Comparison of ENCODE assay signal across 21 cellular contexts in genomic region chr2:62795341-62795740, GRCh38.
"Had no signal": no experiment of that assay in that cellular context is flagged by ENCODE, and none has a peak within 500 bp of the region (broad histone marks: within the 10 kb centered on the region; RNA-seq: fewer than 3 reads in every experiment).

No MANE protein-coding gene starts in this region.

- H3K27me3 Mint-ChIP-seq: activated CD4-positive, alpha-beta T cell treated with anti-CD3 and anti-CD28 coated beads, Interleukin-2, amount 10 ng/mL, durations not matched to agents 7 days and 5 days; activated naive CD4-positive, alpha-beta T cell treated with anti-CD3 and anti-CD28 coated beads, Interleukin-2, amount 50 U/mL, for 24 hours; activated naive CD8-positive, alpha-beta T cell treated with anti-CD3 and anti-CD28 coated beads, Interleukin-2, amount 10 ng/mL, durations not matched to agents 7 days and 5 days; activated T-cell treated with anti-CD3 and anti-CD28 coated beads, Interleukin-2, amount 50 U/mL, for 24 hours; central memory CD8-positive, alpha-beta T cell had no signal

- H3K36me3 ChIP-seq: ascending aorta, cardiac muscle cell had no signal

- H3K27me3 ChIP-seq: ascending aorta, cardiac muscle cell had no signal

- DNase-seq: activated CD4-positive, alpha-beta T cell treated with anti-CD3 and anti-CD28 coated beads, Interleukin-2, amount 10 ng/mL, durations not matched to agents 7 days and 5 days; activated CD4-positive, alpha-beta T cell treated with anti-CD3 and anti-CD28 coated beads, Interleukin-2, amount 50 U/mL, for 48 hours; activated CD8-positive, alpha-beta T cell treated with anti-CD3 and anti-CD28 coated beads, Interleukin-2, amount 10 ng/mL, durations not matched to agents 7 days and 5 days; activated gamma-delta T cell; activated naive CD4-positive, alpha-beta T cell treated with Interleukin-2 at 50 U/mL for 16 hours; activated naive CD8-positive, alpha-beta T cell treated with anti-CD3 and anti-CD28 coated beads, Interleukin-2, amount 10 ng/mL, durations not matched to agents 7 days and 5 days; activated T-cell treated with anti-CD3 and anti-CD28 coated beads, Interleukin-2, amount 50 U/mL, for 24 hours; amygdala; NCI-H187 treated with DMSO at 0.1 percent for 48 hours; NCI-H2227 treated with DMSO at 0.1 percent for 48 hours; NCI-H510A treated with DMSO at 0.1 percent for 48 hours; NCI-H526 treated with DMSO at 0.1 percent for 48 hours; Right ventricle myocardium superior had no signal

- H3K27ac Mint-ChIP-seq: activated CD4-positive, alpha-beta T cell treated with anti-CD3 and anti-CD28 coated beads, Interleukin-2, amount 10 ng/mL, durations not matched to agents 7 days and 5 days; activated CD8-positive, alpha-beta T cell treated with anti-CD3 and anti-CD28 coated beads, Interleukin-2, amount 10 ng/mL, durations not matched to agents 7 days and 5 days; activated naive CD4-positive, alpha-beta T cell treated with anti-CD3 and anti-CD28 coated beads, Interleukin-2, amount 50 U/mL, for 24 hours; activated naive CD8-positive, alpha-beta T cell treated with anti-CD3 and anti-CD28 coated beads, Interleukin-2, amount 10 ng/mL, durations not matched to agents 7 days and 5 days; activated T-cell treated with anti-CD3 and anti-CD28 coated beads, Interleukin-2, amount 50 U/mL, for 24 hours; activated T-helper 2 cell treated with anti-CD3 and anti-CD28 coated beads, Interferon-gamma antibody, Interleukin-2, Interleukin-4, amounts not matched to agents 10 μg/mL and 5 μg/mL and 100 μg/mL, durations not matched to agents 14 hours and 24 hours and 36 hours; T-helper 2 cell treated with Interferon-gamma antibody and Interleukin-4, amounts not matched to agents 5 μg/mL and 100 μg/mL, for 36 hours had no signal

- H3K27ac ChIP-seq: ascending aorta, cardiac muscle cell, PC-9, SK-N-MC had no signal

- H3K4me3 Mint-ChIP-seq: activated CD4-positive, alpha-beta T cell treated with anti-CD3 and anti-CD28 coated beads, Interleukin-2, amount 10 ng/mL, durations not matched to agents 7 days and 5 days; activated CD8-positive, alpha-beta T cell treated with anti-CD3 and anti-CD28 coated beads, Interleukin-2, amount 10 ng/mL, durations not matched to agents 7 days and 5 days; activated naive CD4-positive, alpha-beta T cell treated with anti-CD3 and anti-CD28 coated beads, Interleukin-2, amount 50 U/mL, for 24 hours; activated naive CD8-positive, alpha-beta T cell treated with anti-CD3 and anti-CD28 coated beads, Interleukin-2, amount 10 ng/mL, durations not matched to agents 7 days and 5 days; activated T-cell treated with anti-CD3 and anti-CD28 coated beads, Interleukin-2, amount 50 U/mL, for 24 hours; central memory CD8-positive, alpha-beta T cell; T-helper 2 cell treated with Interferon-gamma antibody and Interleukin-4, amounts not matched to agents 5 μg/mL and 100 μg/mL, for 36 hours had no signal

- ATAC-seq: activated CD8-positive, alpha-beta T cell treated with anti-CD3 and anti-CD28 coated beads, Interleukin-2, amount 10 ng/mL, durations not matched to agents 7 days and 5 days had no signal

- H3K4me3 ChIP-seq: ascending aorta, cardiac muscle cell, PC-9, SK-N-MC had no signal

- H3K9me3 Mint-ChIP-seq: activated CD4-positive, alpha-beta T cell treated with anti-CD3 and anti-CD28 coated beads, Interleukin-2, amount 10 ng/mL, durations not matched to agents 7 days and 5 days; activated naive CD4-positive, alpha-beta T cell treated with anti-CD3 and anti-CD28 coated beads, Interleukin-2, amount 50 U/mL, for 24 hours; activated T-cell treated with anti-CD3 and anti-CD28 coated beads, Interleukin-2, amount 50 U/mL, for 24 hours; activated T-helper 2 cell treated with anti-CD3 and anti-CD28 coated beads, Interferon-gamma antibody, Interleukin-2, Interleukin-4, amounts not matched to agents 10 μg/mL and 5 μg/mL and 100 μg/mL, durations not matched to agents 14 hours and 24 hours and 36 hours; central memory CD8-positive, alpha-beta T cell; T-helper 2 cell treated with Interferon-gamma antibody and Interleukin-4, amounts not matched to agents 5 μg/mL and 100 μg/mL, for 36 hours had no signal

- H3K36me3 Mint-ChIP-seq: activated naive CD8-positive, alpha-beta T cell treated with anti-CD3 and anti-CD28 coated beads, Interleukin-2, amount 10 ng/mL, durations not matched to agents 7 days and 5 days had no signal

- H3K9me3 ChIP-seq: ascending aorta had no signal

- H3K4me2 ChIP-seq: PC-9 had no signal
